In genomic region chr15:40080847-40081246, GRCh38 we compare ENCODE assay signal across 13 cellular contexts. TPM values are rescaled to one million over a fixed set of nuclear protein-coding genes. Genes with fewer than 3 reads are reported as not detected.
DNase-seq lines count a peak whose midpoint lies in the region; ATAC-seq, FAIRE-seq and TF ChIP-seq lines count a peak whose summit lies in the region.
"Had no signal": no experiment of that assay in that cellular context is flagged by ENCODE, and none has a peak within 500 bp of the region (broad histone marks: within the 10 kb centered on the region; RNA-seq: fewer than 3 reads in every experiment).

No MANE protein-coding gene starts in this region.

- CTCF ChIA-PET in activated CD4-positive, alpha-beta T cell treated with anti-CD3 and anti-CD28 coated beads, Interleukin-2, amount 10 ng/mL, durations not matched to agents 7 days and 5 days (lab: Charles Lee) = no interaction called here
- CTCF ChIA-PET in K562 (lab: Yijun Ruan, JAX; ENCODE audit: low intra/inter-chr PET ratio) = no interaction called here

- TF ChIP-seq POLR2A in K562 (conservative IDR thresholded peaks at IDR 0.05) = no peak

- peak overlapping the region; percentile 18 for H3K4me3 Mint-ChIP-seq in activated CD4-positive, alpha-beta T cell treated with anti-CD3 and anti-CD28 coated beads, Interleukin-2, amount 10 ng/mL, durations not matched to agents 24 days and 14 days
- no peak overlapping the region for H3K4me3 Mint-ChIP-seq in activated CD4-positive, alpha-beta T cell treated with anti-CD3 and anti-CD28 coated beads, Interleukin-2, amount 10 ng/mL, durations not matched to agents 7 days and 5 days
- H3K4me3 Mint-ChIP-seq in naive B cell = peak overlapping the region in 6 of 8 donors; percentile 6 to 91 (median 68)
- no peak overlapping the region for H3K4me3 Mint-ChIP-seq in natural killer cell

- H3K27ac ChIP-seq in K562 (ENCODE audit: extremely low read depth, low read depth, low read length) (no peak overlapping the region), thymus (ENCODE audit: low read depth) (no peak overlapping the region)

- H3K9me3 ChIP-seq in K562 (replicated peaks; ENCODE audit: control insufficient read depth, insufficient read depth, low read depth, low read length) (no peaks in the 10 kb centered on the region), thymus (ENCODE audit: control insufficient read depth) (no peaks in the 10 kb centered on the region)
- H3K9me3 ChIP-seq: A549 had no signal

- H3K4me3 ChIP-seq in K562 (no peak overlapping the region), thymus (ENCODE audit: low read length) (peak overlapping the region; percentile 57)
- H3K4me3 ChIP-seq: A549 had no signal

- H3K79me2 ChIP-seq in K562 (ENCODE audit: control insufficient read depth, insufficient read depth, low read length) = no peaks in the 10 kb centered on the region

- POLR2A ChIA-PET in activated CD4-positive, alpha-beta T cell treated with anti-CD3 and anti-CD28 coated beads, Interleukin-2, amount 10 ng/mL, durations not matched to agents 7 days and 5 days (lab: Charles Lee) = no interaction called here
- POLR2A ChIA-PET in K562 (lab: Yijun Ruan, JAX) = interaction anchor here (1.0 kb wide), 1 partner anchor 30 kb away, joined by 3 read pairs; no protein-coding TSS in a partner anchor

- DNase-seq in activated CD4-positive, alpha-beta T cell treated with anti-CD3 and anti-CD28 coated beads, Interleukin-2, amount 10 ng/mL, durations not matched to agents 24 days and 14 days = no peak
- no peak for DNase-seq in activated CD4-positive, alpha-beta T cell treated with anti-CD3 and anti-CD28 coated beads, Interleukin-2, amount 10 ng/mL, durations not matched to agents 7 days and 5 days
- DNase-seq in K562 (ENCODE audit: extremely low read depth in 1 of 4, low spot score in 3 of 4) = peak in 1 of 4 experiments; percentile 61
- no peak for DNase-seq in naive B cell
- no peak for DNase-seq in Kasumi-1 (lab: John Stamatoyannopoulos, UW)
- no peak for DNase-seq in natural killer cell
- DNase-seq: activated T-cell treated with anti-CD3 and anti-CD28 coated beads, Interleukin-2, amount 50 U/mL, for 4 hours; glutamatergic neuron; NCI-H1436 treated with DMSO at 0.1 percent for 48 hours had no signal

- H3K36me3 ChIP-seq in K562 (ENCODE audit: control insufficient read depth, insufficient read depth, low read length) = no peaks in the 10 kb centered on the region
- no peaks in the 10 kb centered on the region for H3K36me3 ChIP-seq in thymus (ENCODE audit: control insufficient read depth, insufficient read depth)

- TF ChIP-seq EP300 in K562 (IDR thresholded peaks at IDR 0.05; ENCODE audit: low read length) = peak; percentile 70; the same call in 1 of the 2 replicates

- H3K9me3 Mint-ChIP-seq in activated CD4-positive, alpha-beta T cell treated with anti-CD3 and anti-CD28 coated beads, Interleukin-2, amount 10 ng/mL, durations not matched to agents 24 days and 14 days = no peaks in the 10 kb centered on the region
- no peaks in the 10 kb centered on the region for H3K9me3 Mint-ChIP-seq in activated CD4-positive, alpha-beta T cell treated with anti-CD3 and anti-CD28 coated beads, Interleukin-2, amount 10 ng/mL, durations not matched to agents 7 days and 5 days
- H3K9me3 Mint-ChIP-seq in naive B cell (no peaks in the 10 kb centered on the region), natural killer cell (no peaks in the 10 kb centered on the region)
- H3K9me3 Mint-ChIP-seq: activated T-cell treated with anti-CD3 and anti-CD28 coated beads, Interleukin-2, amount 50 U/mL, for 4 hours had no signal

- H4K20me1 ChIP-seq in K562 (replicated peaks; ENCODE audit: control insufficient read depth, insufficient read depth, low read length) = no peaks in the 10 kb centered on the region

- intact Hi-C loops in activated CD4-positive, alpha-beta T cell treated with anti-CD3 and anti-CD28 coated beads, Interleukin-2, amount 10 ng/mL, durations not matched to agents 24 days and 14 days (cut with micrococcal nuclease) = no loop called here
- intact Hi-C loops in K562 (cut with micrococcal nuclease) (loop anchor here (2.0 kb wide), 1 partner anchor 26 kb away; no protein-coding TSS in a partner anchor), natural killer cell (cut with micrococcal nuclease) (no loop called here)

- TF ChIP-seq CTCF in K562 (IDR thresholded peaks at IDR 0.05 in 2 of 3, conservative IDR thresholded peaks at IDR 0.05 in 1 of 3; ENCODE audit: insufficient read depth in 2 of 3, low read depth in 1 of 3, low read length in 3 of 3) = no peak
- TF ChIP-seq CTCF in natural killer cell (IDR thresholded peaks at IDR 0.05) = no peak

- H3K27me3 ChIP-seq in K562 (ENCODE audit: control insufficient read depth in 2 of 2, insufficient read depth in 2 of 2, low read length in 2 of 2) (no peaks in the 10 kb centered on the region), thymus (ENCODE audit: control insufficient read depth, insufficient read depth) (no peaks in the 10 kb centered on the region)

- H3K9ac ChIP-seq in K562 (ENCODE audit: insufficient read depth in 1 of 2, low read depth in 2 of 2, low read length in 2 of 2) = peak overlapping the region in 1 of 2 experiments; percentile 62; a peak in 2 of 4 replicates

- peak; percentile 79 for FAIRE-seq in K562 (lab: Jason Lieb, UNC)
- FAIRE-seq: A549, TTC549 had no signal

- TF ChIP-seq RAD21 in K562 (CRISPR knock-in tag; conservative IDR thresholded peaks at IDR 0.05 in 1 of 2, IDR thresholded peaks at IDR 0.05 in 1 of 2) = no peak

- H3K27ac Mint-ChIP-seq in activated CD4-positive, alpha-beta T cell treated with anti-CD3 and anti-CD28 coated beads, Interleukin-2, amount 10 ng/mL, durations not matched to agents 24 days and 14 days = no peak overlapping the region
- no peak overlapping the region for H3K27ac Mint-ChIP-seq in activated CD4-positive, alpha-beta T cell treated with anti-CD3 and anti-CD28 coated beads, Interleukin-2, amount 10 ng/mL, durations not matched to agents 7 days and 5 days
- H3K27ac Mint-ChIP-seq in naive B cell = peak overlapping the region in 5 of 6 donors; percentile 17 to 97 (median 75)
- no peak overlapping the region for H3K27ac Mint-ChIP-seq in natural killer cell

- peaks cover 38% of the 10 kb centered on the region for H3K4me1 Mint-ChIP-seq in activated CD4-positive, alpha-beta T cell treated with anti-CD3 and anti-CD28 coated beads, Interleukin-2, amount 10 ng/mL, durations not matched to agents 24 days and 14 days
- H3K4me1 Mint-ChIP-seq in activated CD4-positive, alpha-beta T cell treated with anti-CD3 and anti-CD28 coated beads, Interleukin-2, amount 10 ng/mL, durations not matched to agents 7 days and 5 days = peaks cover 26% of the 10 kb centered on the region
- H3K4me1 Mint-ChIP-seq in naive B cell = peaks cover 34 to 64% (median 47%) of the 10 kb centered on the region in 3 donors
- peaks cover 7 to 11% of the 10 kb centered on the region in 2 donors for H3K4me1 Mint-ChIP-seq in natural killer cell

- H2AFZ ChIP-seq in K562 (ENCODE audit: low read depth, low read length) = peak overlapping the region; percentile 85

- H3K4me1 ChIP-seq in K562 (replicated peaks in 1 of 2; ENCODE audit: control insufficient read depth in 2 of 2, insufficient read depth in 2 of 2, low read length in 2 of 2) (peaks cover 27 to 34% of the 10 kb centered on the region in 2 experiments), thymus (ENCODE audit: control insufficient read depth, insufficient read depth, low read length) (peaks cover 38% of the 10 kb centered on the region)

- in situ Hi-C loops in K562 (cut with MboI) = no loop called here

- H3K4me2 ChIP-seq in K562 (ENCODE audit: insufficient read depth, low read length) = peak overlapping the region; percentile 68

- ATAC-seq in K562 = peak; percentile 35
- ATAC-seq in naive B cell (ENCODE audit: low read depth in 2 of 2) = no peak
- no peak for ATAC-seq in GM18868 (IDR thresholded peaks at IDR 0.05; ENCODE audit: unreplicated experiment)
- ATAC-seq in natural killer cell = no peak
- ATAC-seq: activated T-cell treated with anti-CD3 and anti-CD28 coated beads, Interleukin-2, amount 50 U/mL, for 4 hours had no signal

- 0% methylated on average over 5 of the region's 5 CpGs for WGBS in K562 (ENCODE audit: insufficient coverage, low coverage, missing lambda C conversion rate)
- 51% methylated on average over 5 of the region's 5 CpGs for WGBS in thymus

- no peaks in the 10 kb centered on the region for H3K9me1 ChIP-seq in K562 (ENCODE audit: control insufficient read depth, insufficient read depth, low read length)

- H3K36me3 Mint-ChIP-seq in activated CD4-positive, alpha-beta T cell treated with anti-CD3 and anti-CD28 coated beads, Interleukin-2, amount 10 ng/mL, durations not matched to agents 24 days and 14 days (ENCODE audit: low read depth) = no peaks in the 10 kb centered on the region
- no peaks in the 10 kb centered on the region for H3K36me3 Mint-ChIP-seq in activated CD4-positive, alpha-beta T cell treated with anti-CD3 and anti-CD28 coated beads, Interleukin-2, amount 10 ng/mL, durations not matched to agents 7 days and 5 days (ENCODE audit: low read depth)
- H3K36me3 Mint-ChIP-seq in naive B cell = no peaks in the 10 kb centered on the region
- H3K36me3 Mint-ChIP-seq in natural killer cell = no peaks in the 10 kb centered on the region

- BruUV-seq in K562 (replicated peaks; lab: Mats Ljungman, UMichigan) = no TSS peak

- peaks cover 19% of the 10 kb centered on the region for H3K27me3 Mint-ChIP-seq in activated CD4-positive, alpha-beta T cell treated with anti-CD3 and anti-CD28 coated beads, Interleukin-2, amount 10 ng/mL, durations not matched to agents 24 days and 14 days
- H3K27me3 Mint-ChIP-seq in activated CD4-positive, alpha-beta T cell treated with anti-CD3 and anti-CD28 coated beads, Interleukin-2, amount 10 ng/mL, durations not matched to agents 7 days and 5 days = peaks cover 19% of the 10 kb centered on the region
- no peaks in the 10 kb centered on the region for H3K27me3 Mint-ChIP-seq in naive B cell
- peaks cover 20 to 43% of the 10 kb centered on the region in 2 donors for H3K27me3 Mint-ChIP-seq in natural killer cell (ENCODE audit: low read depth in 2 of 2)

RNA-seq across cellular contexts. Expression of gene BMF, which starts 27.8 kb away (rescaled TPM):
- 8.4 and 9.1 TPM in 2 replicates for total RNA-seq in activated CD4-positive, alpha-beta T cell treated with anti-CD3 and anti-CD28 coated beads, Interleukin-2, amount 10 ng/mL, durations not matched to agents 24 days and 14 days
- total RNA-seq in activated CD4-positive, alpha-beta T cell treated with anti-CD3 and anti-CD28 coated beads, Interleukin-2, amount 10 ng/mL, durations not matched to agents 7 days and 5 days = 1 to 10 TPM; 8.5 to 8.6 TPM
- total RNA-seq in K562 (2011; cell fraction: chromatin; rRNA removed; ENCODE audit: low replicate concordance) = 0.58 and 3.5 TPM in 2 replicates
- total RNA-seq in K562 (2011; cell fraction: nucleolus; rRNA removed) = 2.5 and 2.8 TPM in 2 replicates
- total RNA-seq in K562 (2011; cell fraction: nucleoplasm; rRNA removed) = 0.81 and 1.7 TPM in 2 replicates
- total RNA-seq in K562 (2014; rRNA removed) (0.41 and 0.59 TPM in 2 replicates), K562 (2014; rRNA removed; fragmentation: Illumina TruSeq; extraction: Trizol) (0.25 and 0.32 TPM in 2 replicates), K562 (2015; rRNA removed; fragmentation: Illumina TruSeq; extraction: Trizol) (0.19 and 0.29 TPM in 2 replicates), K562 (2021) (0.56 and 0.91 TPM in 2 replicates), natural killer cell (10 to 100 TPM in 1 of 3 donors, 1 to 10 TPM in 2; 7.6 to 10.5 (median 9.8) TPM)
- polyA plus RNA-seq in K562 (2011; rRNA removed) (0.35 and 0.59 TPM in 2 replicates), K562 (2014; fragmentation: Illumina TruSeq; extraction: Trizol) (0.52 and 0.87 TPM in 2 replicates), K562 (2014; fragmentation: Nextera tagmentation; extraction: Ambion mirVana) (not detected), K562 (2014; rRNA removed) (0.82 and 0.86 TPM in 2 replicates), naive B cell (ENCODE audit: low read depth in 6 of 6) (1 to 10 TPM in 5 of 6 donors, under 1 TPM in 1; 0.66 to 7.7 (median 5.5) TPM), thymus (70.4 TPM)
- polyA plus RNA-seq in K562 (2011; cell fraction: cytosol; rRNA removed) = 0.49 and 0.56 TPM in 2 replicates
- polyA plus RNA-seq in K562 (2011; cell fraction: nucleus; rRNA removed) = 0.76 and 0.92 TPM in 2 replicates
- 0.53 and 3.8 TPM in 2 replicates for polyA plus RNA-seq in K562 (2012)
- polyA minus RNA-seq in K562 (2011; rRNA and poly(A)+ RNA removed) = 0.54 and 1.1 TPM in 2 replicates
- 1.2 TPM in 1 of 2 replicates, not detected in the other for polyA minus RNA-seq in K562 (2011; cell fraction: cytosol; rRNA and poly(A)+ RNA removed)
- polyA minus RNA-seq in K562 (2011; cell fraction: nucleus; rRNA and poly(A)+ RNA removed) = 0.40 and 1.00 TPM in 2 replicates

RNA-seq across cellular contexts. Expression of gene SRP14, which starts 41.9 kb away (rescaled TPM):
- 153 and 155 TPM in 2 replicates for total RNA-seq in activated CD4-positive, alpha-beta T cell treated with anti-CD3 and anti-CD28 coated beads, Interleukin-2, amount 10 ng/mL, durations not matched to agents 24 days and 14 days
- total RNA-seq in activated CD4-positive, alpha-beta T cell treated with anti-CD3 and anti-CD28 coated beads, Interleukin-2, amount 10 ng/mL, durations not matched to agents 7 days and 5 days = 100 to 1,000 TPM; 145 to 150 TPM
- 30.2 and 39.1 TPM in 2 replicates for total RNA-seq in K562 (2011; cell fraction: chromatin; rRNA removed; ENCODE audit: low replicate concordance)
- 32.4 and 37.0 TPM in 2 replicates for total RNA-seq in K562 (2011; cell fraction: nucleolus; rRNA removed)
- 49.5 and 55.9 TPM in 2 replicates for total RNA-seq in K562 (2011; cell fraction: nucleoplasm; rRNA removed)
- total RNA-seq in K562 (2014; rRNA removed) = 409 and 442 TPM in 2 replicates
- 165 and 189 TPM in 2 replicates for total RNA-seq in K562 (2014; rRNA removed; fragmentation: Illumina TruSeq; extraction: Trizol)
- 167 and 189 TPM in 2 replicates for total RNA-seq in K562 (2015; rRNA removed; fragmentation: Illumina TruSeq; extraction: Trizol)
- total RNA-seq in K562 (2021) = 155 and 161 TPM in 2 replicates
- 353 and 402 TPM in 2 replicates for polyA plus RNA-seq in K562 (2011; rRNA removed)
- polyA plus RNA-seq in K562 (2011; cell fraction: cytosol; rRNA removed) = 142 and 212 TPM in 2 replicates
- polyA plus RNA-seq in K562 (2011; cell fraction: nucleus; rRNA removed) = 80.9 and 136 TPM in 2 replicates
- 199 and 317 TPM in 2 replicates for polyA plus RNA-seq in K562 (2012)
- 314 and 378 TPM in 2 replicates for polyA plus RNA-seq in K562 (2014; fragmentation: Illumina TruSeq; extraction: Trizol)
- polyA plus RNA-seq in K562 (2014; fragmentation: Nextera tagmentation; extraction: Ambion mirVana) = 1,000 to 10,000 TPM; 1,071 to 1,097 TPM
- 657 and 689 TPM in 2 replicates for polyA plus RNA-seq in K562 (2014; rRNA removed)
- polyA minus RNA-seq in K562 (2011; rRNA and poly(A)+ RNA removed) = 128 and 133 TPM in 2 replicates
- 40.4 and 48.7 TPM in 2 replicates for polyA minus RNA-seq in K562 (2011; cell fraction: cytosol; rRNA and poly(A)+ RNA removed)
- polyA minus RNA-seq in K562 (2011; cell fraction: nucleus; rRNA and poly(A)+ RNA removed) = 28.3 and 45.9 TPM in 2 replicates
- 1,000 to 10,000 TPM in 1 of 6 donors, 100 to 1,000 TPM in 5; 640 to 1,092 (median 833) TPM for polyA plus RNA-seq in naive B cell (ENCODE audit: low read depth in 6 of 6)
- polyA plus RNA-seq in thymus = 522 TPM
- 100 to 1,000 TPM; 126 to 143 (median 127) TPM for total RNA-seq in natural killer cell

Comparison
In these comparisons a context has a peak if more than half of its experiments do, and no peak if none do; other contexts are left out.
1. H3K4me3 Mint-ChIP-seq: peak in activated CD4-positive, alpha-beta T cell treated with anti-CD3 and anti-CD28 coated beads, Interleukin-2, amount 10 ng/mL, durations not matched to agents 24 days and 14 days (single experiment) and naive B cell (6 of 8); none in activated CD4-positive, alpha-beta T cell treated with anti-CD3 and anti-CD28 coated beads, Interleukin-2, amount 10 ng/mL, durations not matched to agents 7 days and 5 days (single experiment) and natural killer cell (single experiment).
2. H3K27ac Mint-ChIP-seq: peak in naive B cell (5 of 6); none in activated CD4-positive, alpha-beta T cell treated with anti-CD3 and anti-CD28 coated beads, Interleukin-2, amount 10 ng/mL, durations not matched to agents 24 days and 14 days (single experiment), activated CD4-positive, alpha-beta T cell treated with anti-CD3 and anti-CD28 coated beads, Interleukin-2, amount 10 ng/mL, durations not matched to agents 7 days and 5 days (single experiment) and natural killer cell (0 of 2).